In the genomic region with DNA sequence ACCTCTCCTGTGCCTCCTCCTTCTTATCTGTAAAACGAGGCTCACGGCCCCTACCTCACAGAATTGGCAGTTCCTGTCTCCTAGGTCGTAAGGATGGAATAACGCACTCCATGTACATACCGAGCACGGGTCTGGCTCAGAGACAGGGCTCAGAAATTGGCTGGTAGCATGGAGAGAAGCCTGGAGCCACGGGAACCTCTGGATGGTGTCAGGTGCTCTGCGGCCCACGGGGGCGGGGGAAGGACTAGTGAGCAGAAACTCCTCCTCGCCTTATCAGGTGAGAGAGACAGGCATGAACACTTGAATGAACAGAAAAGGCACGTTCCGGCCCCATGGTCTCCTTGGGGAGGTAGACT, we compare ENCODE assay signal across 8 cellular contexts. TPM values are rescaled to one million over a fixed set of nuclear protein-coding genes. Genes with fewer than 3 reads are reported as not detected.
A peak's percentile ranks its signal among the peaks of the same experiment; 100 is the strongest.
DNase-seq lines count a peak whose midpoint lies in the region; TF ChIP-seq lines count a peak whose summit lies in the region.

No MANE protein-coding gene starts in this region.

- no peaks in the 10 kb centered on the region for H3K9me2 ChIP-seq in GM23248 (ENCODE audit: insufficient read depth)
- no peaks in the 10 kb centered on the region for H3K9me2 ChIP-seq in PC-9 (ENCODE audit: insufficient read depth)

- H3K36me3 ChIP-seq in Caco-2 (ENCODE audit: control insufficient read depth, insufficient read depth, low read length) (no peaks in the 10 kb centered on the region), GM23248 (ENCODE audit: low read depth) (no peaks in the 10 kb centered on the region), PC-9 (ENCODE audit: low read depth) (no peaks in the 10 kb centered on the region)

- DNase-seq in Caco-2 (peak in 1 of 2 experiments; percentile 62), GM23248 (no peak), PC-9 (no peak), epithelial cell of esophagus (ENCODE audit: low read depth) (peak; percentile 27), nephron progenitor cell (no peak), RWPE1 (ENCODE audit: low spot score) (no peak), SK-N-DZ (ENCODE audit: low spot score) (no peak)
- DNase-seq in activated CD4-positive, CD25-positive, alpha-beta regulatory T cell (lab: John Stamatoyannopoulos, UW) = no peak

- peak overlapping the region; percentile 69 for H3K9ac ChIP-seq in GM23248

- H3K79me2 ChIP-seq in GM23248 (ENCODE audit: insufficient read depth) (no peaks in the 10 kb centered on the region), PC-9 (ENCODE audit: low read depth) (no peaks in the 10 kb centered on the region)

- H3K4me1 Mint-ChIP-seq in Caco-2 (ENCODE audit: low read depth, unreplicated experiment) (peaks cover 28% of the 10 kb centered on the region), nephron progenitor cell (peaks cover 51% of the 10 kb centered on the region)

- H3K36me3 Mint-ChIP-seq in Caco-2 (ENCODE audit: insufficient read depth, unreplicated experiment) (peaks cover 4% of the 10 kb centered on the region), nephron progenitor cell (ENCODE audit: low read depth) (peaks cover 2% of the 10 kb centered on the region)

- H4K20me1 ChIP-seq in GM23248 (ENCODE audit: insufficient read depth) (no peaks in the 10 kb centered on the region), PC-9 (ENCODE audit: insufficient read depth) (no peaks in the 10 kb centered on the region)

- peak overlapping the region; percentile 100 for H3K4me2 ChIP-seq in GM23248 (ENCODE audit: unreplicated experiment)
- H3K4me2 ChIP-seq in PC-9 = peak overlapping the region; percentile 58

- no peaks in the 10 kb centered on the region for H3K9me3 ChIP-seq in Caco-2
- no peaks in the 10 kb centered on the region for H3K9me3 ChIP-seq in GM23248 (ENCODE audit: low read depth)
- H3K9me3 ChIP-seq in PC-9 (ENCODE audit: insufficient read depth, low read depth) = no peaks in the 10 kb centered on the region

- H3K4me1 ChIP-seq in Caco-2 = peaks cover 50% of the 10 kb centered on the region
- no peaks in the 10 kb centered on the region for H3K4me1 ChIP-seq in GM23248 (ENCODE audit: insufficient read depth)
- peaks cover 33% of the 10 kb centered on the region for H3K4me1 ChIP-seq in PC-9 (replicated peaks; ENCODE audit: insufficient read depth)

- H3K4me3 ChIP-seq in Caco-2 (ENCODE audit: low read depth, low read length) (peak overlapping the region; percentile 42), GM23248 (peak overlapping the region; percentile 84), PC-9 (no peak overlapping the region; the same call in 1 of the 2 replicates), epithelial cell of esophagus (ENCODE audit: low read length) (peak overlapping the region; percentile 42)

- peaks cover 2% of the 10 kb centered on the region for H3K27me3 Mint-ChIP-seq in Caco-2 (ENCODE audit: insufficient read depth, unreplicated experiment)
- peaks cover 4% of the 10 kb centered on the region for H3K27me3 Mint-ChIP-seq in nephron progenitor cell (ENCODE audit: low read depth, poor library complexity)

- H3K27ac Mint-ChIP-seq in Caco-2 (ENCODE audit: unreplicated experiment) (peak overlapping the region; percentile 80), nephron progenitor cell (no peak overlapping the region)

- H3K27ac ChIP-seq in GM23248 (no peak overlapping the region), PC-9 (no peak overlapping the region), RWPE1 (no peak overlapping the region)

- H2AFZ ChIP-seq in GM23248 = peak overlapping the region; percentile 87
- H2AFZ ChIP-seq in PC-9 = peak overlapping the region; percentile 77

- intact Hi-C loops in Caco-2 (cut with micrococcal nuclease; ENCODE audit: unreplicated experiment) (loop anchor here (1.0 kb wide), 3 partner anchors 85 to 354 kb away; a partner anchor contains a TSS), PC-9 (cut with micrococcal nuclease; ENCODE audit: unreplicated experiment) (loop anchor here (1.0 to 10.0 kb wide), 5 partner anchors 55 to 999 kb away; no protein-coding TSS in a partner anchor)

- H3K9me3 Mint-ChIP-seq in Caco-2 (ENCODE audit: unreplicated experiment) (no peaks in the 10 kb centered on the region), nephron progenitor cell (peaks cover 23% of the 10 kb centered on the region)

- H3K4me3 Mint-ChIP-seq in Caco-2 (ENCODE audit: unreplicated experiment) = peak overlapping the region; percentile 74
- peak overlapping the region; percentile 85 for H3K4me3 Mint-ChIP-seq in nephron progenitor cell

- WGBS in GM23248 (ENCODE audit: low coverage in 1 of 2, low lambda C conversion rate in 2 of 2, missing lambda C conversion rate in 2 of 2), 2 experiments = 15 to 17% methylated on average over 13 of the region's 13 CpGs

- in situ Hi-C loops in GM23248 (cut with MboI) = no loop called here

- POLR2A ChIA-PET in Caco-2 (lab: Charles Lee) = interaction anchor here (0.9 to 1.0 kb wide), 4 partner anchors 27 to 358 kb away, joined by 3 to 9 read pairs (median 6); a partner anchor contains a TSS
- POLR2A ChIA-PET in PC-9 (lab: Charles Lee; ENCODE audit: unreplicated experiment) = interaction anchor here (0.6 kb wide), 1 partner anchor 10 kb away, joined by 4 read pairs; no protein-coding TSS in a partner anchor
- POLR2A ChIA-PET in RWPE1 (lab: Yijun Ruan, JAX; ENCODE audit: low non-redundant PET) = no interaction called here

- H3F3A ChIP-seq in GM23248 (ENCODE audit: insufficient read depth) (no peaks in the 10 kb centered on the region), PC-9 (ENCODE audit: insufficient read depth, low read depth) (peaks cover 17% of the 10 kb centered on the region)

- no TSS peak for BruUV-seq in Caco-2 (replicated peaks; lab: Mats Ljungman, UMichigan)
- BruUV-seq in PC-9 (replicated peaks; lab: Mats Ljungman, UMichigan) = no TSS peak

- TF ChIP-seq CTCF in Caco-2 (IDR thresholded peaks at IDR 0.05; ENCODE audit: insufficient read depth in 1 of 2, low read depth in 1 of 2, low read length in 1 of 2, severe bottlenecking in 1 of 2, unreplicated experiment in 1 of 2) (no peak), PC-9 (conservative IDR thresholded peaks at IDR 0.05) (no peak), epithelial cell of esophagus (IDR thresholded peaks at IDR 0.05; ENCODE audit: insufficient read depth, low read depth, low read length, missing control alignments) (no peak), nephron progenitor cell (IDR thresholded peaks at IDR 0.05) (no peak), RWPE1 (conservative IDR thresholded peaks at IDR 0.05; ENCODE audit: low read depth) (no peak)

- CTCF ChIA-PET in Caco-2 (lab: Charles Lee) (interaction anchor here (0.6 to 2.8 kb wide), 17 partner anchors 8 to 1389 kb away, joined by 3 to 18 read pairs (median 4); a partner anchor contains a TSS), PC-9 (lab: Charles Lee) (interaction anchor here (0.6 to 1.4 kb wide), 13 partner anchors 8 to 1419 kb away, joined by 3 to 8 read pairs (median 4); a partner anchor contains a TSS), RWPE1 (lab: Yijun Ruan, JAX) (interaction anchor here (0.5 to 3.5 kb wide), 35 partner anchors 8 to 984 kb away, joined by 3 to 50 read pairs (median 4); a partner anchor contains a TSS)

- no peaks in the 10 kb centered on the region for H3K27me3 ChIP-seq in Caco-2 (replicated peaks; ENCODE audit: control insufficient read depth, insufficient read depth, low read length)
- H3K27me3 ChIP-seq in GM23248 (replicated peaks; ENCODE audit: insufficient read depth) = peaks cover 3% of the 10 kb centered on the region; the same call in 1 of the 2 replicates
- no peaks in the 10 kb centered on the region for H3K27me3 ChIP-seq in PC-9 (ENCODE audit: insufficient read depth, low read depth)

RNA-seq across cellular contexts. Expression of a gene that starts 15.4 kb away (rescaled TPM):
- 0.18 and 0.32 TPM in 2 replicates for total RNA-seq in Caco-2 (2022)
- not detected in 2 replicates for total RNA-seq in GM23248 (2014; rRNA removed; shearing (Covaris generic))
- polyA plus RNA-seq in GM23248 (2016; fragmentation: Nextera tagmentation; extraction: Ambion mirVana) = not detected in 2 replicates
- total RNA-seq in PC-9 (2021) = not detected in 2 replicates
- polyA plus RNA-seq in SK-N-DZ (2014; cell fraction: cytosol; rRNA removed) = 0.26 TPM in 1 of 2 replicates, not detected in the other
- polyA plus RNA-seq in SK-N-DZ (2014; cell fraction: nucleus; rRNA removed) = not detected in 2 replicates
